Comparison of ENCODE assay signal across 17 cellular contexts in the genomic region with DNA sequence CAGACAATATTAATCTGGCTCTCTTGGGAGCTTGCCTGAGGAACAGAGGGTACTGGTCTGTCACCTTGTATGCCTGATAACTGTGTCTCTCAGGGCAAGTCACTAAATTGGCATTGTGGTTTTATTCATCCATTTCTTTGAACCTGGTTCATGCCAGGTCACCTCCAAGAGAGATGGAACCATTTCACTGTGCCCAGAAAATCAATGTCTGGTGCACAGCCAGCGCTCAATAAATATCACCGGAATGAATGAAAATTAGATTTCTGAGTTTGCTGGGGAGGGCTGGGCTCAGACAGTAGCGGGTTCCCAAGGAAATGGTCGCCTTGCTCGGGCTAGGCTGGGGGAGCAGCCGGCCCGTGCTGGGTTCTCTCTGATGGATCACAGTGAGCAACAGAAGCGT.
DNase-seq lines count a peak whose midpoint lies in the region; ATAC-seq lines count a peak whose summit lies in the region.
"Had no signal": no experiment of that assay in that cellular context is flagged by ENCODE, and none has a peak within 500 bp of the region (broad histone marks: within the 10 kb centered on the region; RNA-seq: fewer than 3 reads in every experiment).

No MANE protein-coding gene starts in this region.

- DNase-seq in NCI-H1092 treated with DMSO at 0.1 percent for 48 hours (lab: John Stamatoyannopoulos, UW) (peak; percentile 15), NCI-H1092 (lab: John Stamatoyannopoulos, UW) (no peak), mucosa of gallbladder (ENCODE audit: low spot score) (peak; percentile 50)
- DNase-seq in stimulated activated CD4-positive, alpha-beta T cell treated with anti-CD3 and anti-CD28 coated beads, Interleukin-1b, Interleukin-23, amount 100 ng/mL, for 48 hours, result no peak
- DNase-seq: AML-193; Caco-2; CD4-positive, alpha-beta T cell; CD8-positive, alpha-beta T cell; DMS 273 treated with DMSO at 0.1 percent for 48 hours; DMS153; DMS53; DMS79; DND-41; EL; GDM1 had no signal

- ATAC-seq in HG03460 (IDR thresholded peaks at IDR 0.05; ENCODE audit: unreplicated experiment), result no peak
- ATAC-seq: CD8-positive, alpha-beta T cell; GM12878 had no signal

Comparison
In these comparisons a context has a peak if more than half of its experiments do, and no peak if none do; other contexts are left out.
1. DNase-seq: peak in NCI-H1092 treated with DMSO at 0.1 percent for 48 hours (single experiment) and mucosa of gallbladder (single experiment); none in NCI-H1092 (single experiment) and stimulated activated CD4-positive, alpha-beta T cell treated with anti-CD3 and anti-CD28 coated beads, Interleukin-1b, Interleukin-23, amount 100 ng/mL, for 48 hours (single experiment).